ENCODE assay signal across 17 cellular contexts in the genomic region with DNA sequence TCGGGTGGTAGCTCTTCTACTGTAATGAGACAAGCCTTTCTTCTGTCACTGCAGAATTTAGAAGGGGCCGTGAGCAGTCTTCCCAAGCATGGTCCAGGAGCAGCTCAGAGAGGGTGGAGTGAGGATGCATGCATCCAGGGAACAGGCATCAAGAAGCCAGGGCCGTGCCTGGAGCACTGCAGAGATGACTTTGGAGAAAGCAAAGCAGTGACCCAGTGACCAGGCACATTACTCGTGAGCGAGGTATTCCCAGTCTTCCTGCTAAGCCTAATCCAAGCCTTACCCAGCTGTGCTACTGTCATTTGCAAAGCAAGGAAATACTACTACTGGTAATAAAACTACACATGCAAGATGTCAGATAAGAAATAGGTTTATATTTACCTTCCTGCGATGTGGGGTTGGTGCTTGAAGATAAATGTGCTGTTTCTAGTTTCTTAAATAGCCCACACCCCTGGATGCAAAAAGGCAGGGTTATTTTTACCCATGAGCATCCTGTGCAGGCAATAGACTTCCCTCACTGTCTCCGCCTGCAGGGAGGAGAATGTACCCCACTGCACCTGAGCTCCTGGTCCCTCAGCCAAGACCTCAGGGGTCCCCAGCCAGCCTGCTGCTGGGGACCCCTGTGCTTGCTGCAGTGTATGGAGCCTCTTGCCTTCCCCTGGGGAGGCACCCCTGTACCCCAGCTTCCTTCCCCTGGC.
DNase-seq lines count a peak whose midpoint lies in the region; ATAC-seq and TF ChIP-seq lines count a peak whose summit lies in the region.
"Had no signal": no experiment of that assay in that cellular context is flagged by ENCODE, and none has a peak within 500 bp of the region (broad histone marks: within the 10 kb centered on the region; RNA-seq: fewer than 3 reads in every experiment).

No MANE protein-coding gene starts in this region.

- ATAC-seq in HG02870 (IDR thresholded peaks at IDR 0.05; ENCODE audit: unreplicated experiment): no peak

- CTCF ChIA-PET in AG04450 (lab: Charles Lee): interaction anchor here (0.5 to 1.4 kb wide), 7 partner anchors 11 to 573 kb away, joined by 3 to 11 read pairs (median 3); no protein-coding TSS in a partner anchor

- TF ChIP-seq CTCF in AG04450 (IDR thresholded peaks at IDR 0.05; ENCODE audit: low read depth, low read length): no peak
- peak; percentile 18; the same call in 1 of the 2 replicates for TF ChIP-seq CTCF in GM12875 (IDR thresholded peaks at IDR 0.05; ENCODE audit: borderline replicate concordance, insufficient read depth, low read depth, low read length)

- peak overlapping the region; percentile 21 for H3K27ac ChIP-seq in AG04450 (ENCODE audit: low read depth, low read length)
- H3K27ac ChIP-seq: RWPE1, skin epidermis had no signal

- H3K4me3 ChIP-seq in AG04450 (ENCODE audit: low read depth, low read length) (no peak overlapping the region), GM12875 (ENCODE audit: low read depth, low read length) (no peak overlapping the region)
- H3K4me3 ChIP-seq: skin epidermis had no signal

- POLR2A ChIA-PET in AG04450 (lab: Yijun Ruan, JAX): no interaction called here

- DNase-seq in AG04450 (ENCODE audit: low read depth, low spot score): no peak
- DNase-seq in SW 1271 (lab: John Stamatoyannopoulos, UW): peak; percentile 13 to 35
- DNase-seq in kidney tubule cell (ENCODE audit: low spot score): peak; percentile 32
- DNase-seq in T-helper 9 cell: no peak
- DNase-seq in NCI-H146 treated with DMSO at 0.1 percent for 48 hours (lab: John Stamatoyannopoulos, UW; ENCODE audit: unreplicated experiment): no peak
- DNase-seq in NK-92 treated with Interleukin-12 subunit alpha and Interleukin-12 subunit beta, amount 100 ng/mL, for 24 hours (lab: John Stamatoyannopoulos, UW): no peak
- DNase-seq: 8988T; activated naive CD8-positive, alpha-beta T cell treated with anti-CD3 and anti-CD28 coated beads for 36 hours; foreskin melanocyte; GF-D8; NCI-H146; NCI-H82; stimulated activated CD4-positive, alpha-beta T cell treated with anti-CD3 and anti-CD28 coated beads, Interleukin-4, amount 100 ng/mL, for 24 hours had no signal

- no peaks in the 10 kb centered on the region for H3K27me3 ChIP-seq in AG04450 (ENCODE audit: control insufficient read depth, insufficient read depth, low read length)

- H3K9me3 ChIP-seq in AG04450 (ENCODE audit: control insufficient read depth, insufficient read depth, low read length): peaks cover 3% of the 10 kb centered on the region; the same call in 1 of the 2 replicates

Comparison
In these comparisons a context has a peak if more than half of its experiments do, and no peak if none do; other contexts are left out.
1. DNase-seq: peak in SW 1271 (2 of 2) and kidney tubule cell (single experiment); none in AG04450 (single experiment), T-helper 9 cell (single experiment), NCI-H146 treated with DMSO at 0.1 percent for 48 hours (single experiment) and NK-92 treated with Interleukin-12 subunit alpha and Interleukin-12 subunit beta, amount 100 ng/mL, for 24 hours (single experiment).